In genomic region chr7:104541897-104542296, GRCh38 we compare ENCODE assay signal across 9 cellular contexts.
"Had no signal": no experiment of that assay in that cellular context is flagged by ENCODE, and none has a peak within 500 bp of the region (broad histone marks: within the 10 kb centered on the region; RNA-seq: fewer than 3 reads in every experiment).

No MANE protein-coding gene starts in this region.

- H3K27ac Mint-ChIP-seq: HFFc6, IgD-negative memory B cell had no signal

- H3K27ac ChIP-seq: GM23248, HL-60 had no signal

- H3K4me3 ChIP-seq: GM23248, HAP-1 had no signal

- H3K36me3 Mint-ChIP-seq: IgD-negative memory B cell had no signal

- H3K36me3 ChIP-seq: HAP-1 had no signal

- H3K4me3 Mint-ChIP-seq: HFFc6, IgD-negative memory B cell had no signal

- H3K4me1 ChIP-seq: HAP-1 had no signal

- DNase-seq: GM23248, GOT3, H7, HFFc6 had no signal

- H3K4me1 Mint-ChIP-seq: IgD-negative memory B cell had no signal

- ATAC-seq: HCT116, HepG2 had no signal

- H3K9me3 ChIP-seq: HAP-1 had no signal
